Comparison of ENCODE assay signal across 9 cellular contexts in genomic region chr4:46648088-46648744, GRCh38.
DNase-seq lines count a peak whose midpoint lies in the region; ATAC-seq, FAIRE-seq and TF ChIP-seq lines count a peak whose summit lies in the region.
"Had no signal": no experiment of that assay in that cellular context is flagged by ENCODE, and none has a peak within 500 bp of the region (broad histone marks: within the 10 kb centered on the region; RNA-seq: fewer than 3 reads in every experiment).

No MANE protein-coding gene starts in this region.

- peaks cover 15% of the 10 kb centered on the region for H3K9me3 Mint-ChIP-seq in HFFc6
- peaks cover 25% of the 10 kb centered on the region for H3K9me3 Mint-ChIP-seq in osteocyte (ENCODE audit: unreplicated experiment)

- H3K27ac ChIP-seq in MM.1S (ENCODE audit: low read length): no peak overlapping the region
- H3K27ac ChIP-seq in K562 (ENCODE audit: extremely low read depth, low read depth, low read length): no peak overlapping the region
- H3K27ac ChIP-seq: BLaER1 had no signal

- H3K9me3 ChIP-seq in MM.1S (replicated peaks; ENCODE audit: insufficient read depth, low read length): no peaks in the 10 kb centered on the region
- H3K9me3 ChIP-seq in K562 (replicated peaks; ENCODE audit: control insufficient read depth, insufficient read depth, low read depth, low read length): no peaks in the 10 kb centered on the region
- H3K9me3 ChIP-seq: BLaER1 had no signal

- H2AFZ ChIP-seq in MM.1S (ENCODE audit: low read length) (peak overlapping the region; percentile 39; the same call in 1 of the 2 replicates), K562 (ENCODE audit: low read depth, low read length) (no peak overlapping the region)

- in situ Hi-C loops in K562 (cut with MboI): no loop called here

- H3K27me3 ChIP-seq in MM.1S (replicated peaks; ENCODE audit: insufficient read depth, low read length) (no peaks in the 10 kb centered on the region), K562 (ENCODE audit: control insufficient read depth in 2 of 2, insufficient read depth in 2 of 2, low read length in 2 of 2) (no peaks in the 10 kb centered on the region)
- H3K27me3 ChIP-seq: BLaER1 had no signal

- CTCF ChIA-PET in K562 (lab: Yijun Ruan, JAX; ENCODE audit: low intra/inter-chr PET ratio): no interaction called here

- H3K27me3 Mint-ChIP-seq in HFFc6 (ENCODE audit: insufficient read depth): no peaks in the 10 kb centered on the region
- no peaks in the 10 kb centered on the region for H3K27me3 Mint-ChIP-seq in osteocyte (ENCODE audit: unreplicated experiment)

- H3K9me1 ChIP-seq in K562 (ENCODE audit: control insufficient read depth, insufficient read depth, low read length): no peaks in the 10 kb centered on the region

- BruUV-seq in K562 (replicated peaks; lab: Mats Ljungman, UMichigan): no TSS peak

- WGBS in K562 (ENCODE audit: insufficient coverage, low coverage, missing lambda C conversion rate): 0% methylated on average over 2 of the region's 2 CpGs

- peak; percentile 19 for DNase-seq in NCI-H748 (lab: John Stamatoyannopoulos, UW; ENCODE audit: unreplicated experiment)
- no peak for DNase-seq in NCI-H748 treated with DMSO at 0.1 percent for 48 hours (lab: John Stamatoyannopoulos, UW)
- no peak for DNase-seq in HFFc6
- DNase-seq in MM.1S: peak; percentile 76
- DNase-seq in K562 (ENCODE audit: extremely low read depth in 1 of 4, low spot score in 3 of 4): peak in 3 of 4 experiments; percentile 7 to 18 (median 9)
- no peak for DNase-seq in osteocyte (ENCODE audit: extremely low spot score, unreplicated experiment)
- no peak for DNase-seq in NCI-H345 (lab: John Stamatoyannopoulos, UW)
- DNase-seq in inferior parietal cortex (ENCODE audit: extremely low spot score): no peak

- no peak overlapping the region for H3K9ac ChIP-seq in MM.1S (ENCODE audit: low read length)
- H3K9ac ChIP-seq in K562 (ENCODE audit: insufficient read depth in 1 of 2, low read depth in 2 of 2, low read length in 2 of 2): no peak overlapping the region
- H3K9ac ChIP-seq: BLaER1 had no signal

- TF ChIP-seq CTCF in HFFc6 (IDR thresholded peaks at IDR 0.05): peak; percentile 29; the same call in 1 of the 2 replicates
- TF ChIP-seq CTCF in MM.1S (IDR thresholded peaks at IDR 0.05; ENCODE audit: low read length): peak; percentile 87
- TF ChIP-seq CTCF in K562 (IDR thresholded peaks at IDR 0.05 in 2 of 3, conservative IDR thresholded peaks at IDR 0.05 in 1 of 3; ENCODE audit: insufficient read depth in 2 of 3, low read depth in 1 of 3, low read length in 3 of 3): peak in 2 of 3 experiments; percentile 22 to 31; a peak in 1 of 6 replicates
- peak; percentile 27 for TF ChIP-seq CTCF in osteocyte (IDR thresholded peaks at IDR 0.05)

- H3K4me1 Mint-ChIP-seq in HFFc6 (ENCODE audit: low read depth) (no peaks in the 10 kb centered on the region), osteocyte (ENCODE audit: unreplicated experiment) (no peaks in the 10 kb centered on the region)

- H4K20me1 ChIP-seq in MM.1S (ENCODE audit: insufficient read depth, low read length) (no peaks in the 10 kb centered on the region), K562 (replicated peaks; ENCODE audit: control insufficient read depth, insufficient read depth, low read length) (no peaks in the 10 kb centered on the region)
- H4K20me1 ChIP-seq: BLaER1 had no signal

- TF ChIP-seq EP300 in K562 (IDR thresholded peaks at IDR 0.05; ENCODE audit: low read length): no peak

- POLR2A ChIA-PET in K562 (lab: Yijun Ruan, JAX): no interaction called here

- no peaks in the 10 kb centered on the region for H3K4me1 ChIP-seq in MM.1S (ENCODE audit: low read length)
- H3K4me1 ChIP-seq in K562 (replicated peaks in 1 of 2; ENCODE audit: control insufficient read depth in 2 of 2, insufficient read depth in 2 of 2, low read length in 2 of 2): no peaks in the 10 kb centered on the region
- H3K4me1 ChIP-seq: BLaER1 had no signal

- FAIRE-seq in K562 (lab: Jason Lieb, UNC): no peak

- TF ChIP-seq RAD21 in K562 (CRISPR knock-in tag; conservative IDR thresholded peaks at IDR 0.05 in 1 of 2, IDR thresholded peaks at IDR 0.05 in 1 of 2): peak in 1 of 2 experiments; percentile 29; a peak in 1 of 4 replicates

- no peak overlapping the region for H3K4me3 ChIP-seq in MM.1S (ENCODE audit: low read length)
- H3K4me3 ChIP-seq in K562: no peak overlapping the region
- H3K4me3 ChIP-seq: BLaER1 had no signal

- H3K36me3 Mint-ChIP-seq in HFFc6 (ENCODE audit: low read depth) (no peaks in the 10 kb centered on the region), osteocyte (ENCODE audit: unreplicated experiment) (no peaks in the 10 kb centered on the region)

- H3K27ac Mint-ChIP-seq in HFFc6 (no peak overlapping the region), osteocyte (ENCODE audit: unreplicated experiment) (no peak overlapping the region)

- H3K4me3 Mint-ChIP-seq in HFFc6: no peak overlapping the region
- no peak overlapping the region for H3K4me3 Mint-ChIP-seq in osteocyte (ENCODE audit: unreplicated experiment)

- H3K9me2 ChIP-seq in MM.1S (replicated peaks; ENCODE audit: insufficient read depth, low read length): no peaks in the 10 kb centered on the region

- H3K36me3 ChIP-seq in MM.1S (replicated peaks; ENCODE audit: insufficient read depth, low read length): no peaks in the 10 kb centered on the region
- H3K36me3 ChIP-seq in K562 (ENCODE audit: control insufficient read depth, insufficient read depth, low read length): no peaks in the 10 kb centered on the region
- H3K36me3 ChIP-seq: BLaER1 had no signal

- H3K4me2 ChIP-seq in MM.1S (ENCODE audit: low read depth, low read length) (no peak overlapping the region), K562 (ENCODE audit: insufficient read depth, low read length) (no peak overlapping the region)
- H3K4me2 ChIP-seq: BLaER1 had no signal

- TF ChIP-seq POLR2A in K562 (conservative IDR thresholded peaks at IDR 0.05): no peak

- intact Hi-C loops in K562 (cut with micrococcal nuclease): loop anchor here (10.0 kb wide), 1 partner anchor 1883 kb away; no protein-coding TSS in a partner anchor

- H3F3A ChIP-seq in MM.1S (ENCODE audit: insufficient read depth, low read length): no peaks in the 10 kb centered on the region

- ATAC-seq in K562: 0 out of 3 replicates have a peak, but pooled peaks have one; percentile 27

- H3K79me2 ChIP-seq in MM.1S (ENCODE audit: low read length) (no peaks in the 10 kb centered on the region), K562 (ENCODE audit: control insufficient read depth, insufficient read depth, low read length) (no peaks in the 10 kb centered on the region)

TF ChIP-seq in K562, 482 proteins besides CTCF, POLR2A, EP300 and RAD21:
- TF ChIP-seq TCF7L2 (IDR thresholded peaks at IDR 0.05; ENCODE audit: low read depth, low read length): no peak
- TF ChIP-seq NFE2L1 (tag; IDR thresholded peaks at IDR 0.05; ENCODE audit: borderline replicate concordance, low read depth): no peak
- TF ChIP-seq ZNF395 (CRISPR knock-in tag; IDR thresholded peaks at IDR 0.05): no peak
- no peak for TF ChIP-seq SRF (CRISPR knock-in tag; IDR thresholded peaks at IDR 0.05)
- no peak for TF ChIP-seq GATAD2A (IDR thresholded peaks at IDR 0.05)
- no peak for TF ChIP-seq ZFPM2 (CRISPR knock-in tag; IDR thresholded peaks at IDR 0.05)
- no peak for TF ChIP-seq ZNF699 (CRISPR knock-in tag; IDR thresholded peaks at IDR 0.05; ENCODE audit: insufficient replicate concordance)
- TF ChIP-seq ZMIZ1 (IDR thresholded peaks at IDR 0.05; ENCODE audit: low read depth in 2 of 2, low read length in 2 of 2): no peak

Comparison
In these comparisons a context has a peak if more than half of its experiments do, and no peak if none do; other contexts are left out.
1. DNase-seq: peak in NCI-H748 (single experiment), MM.1S (single experiment) and K562 (3 of 4); none in NCI-H748 treated with DMSO at 0.1 percent for 48 hours (single experiment), HFFc6 (single experiment), osteocyte (single experiment), NCI-H345 (single experiment) and inferior parietal cortex (single experiment).
2. CTCF ChIP-seq: peak in every context shown above with its lines; median percentile 87 in MM.1S; 29 in HFFc6; 27 in osteocyte; 26 in K562.